Comparison of ENCODE assay signal across 3 cellular contexts in the genomic region with DNA sequence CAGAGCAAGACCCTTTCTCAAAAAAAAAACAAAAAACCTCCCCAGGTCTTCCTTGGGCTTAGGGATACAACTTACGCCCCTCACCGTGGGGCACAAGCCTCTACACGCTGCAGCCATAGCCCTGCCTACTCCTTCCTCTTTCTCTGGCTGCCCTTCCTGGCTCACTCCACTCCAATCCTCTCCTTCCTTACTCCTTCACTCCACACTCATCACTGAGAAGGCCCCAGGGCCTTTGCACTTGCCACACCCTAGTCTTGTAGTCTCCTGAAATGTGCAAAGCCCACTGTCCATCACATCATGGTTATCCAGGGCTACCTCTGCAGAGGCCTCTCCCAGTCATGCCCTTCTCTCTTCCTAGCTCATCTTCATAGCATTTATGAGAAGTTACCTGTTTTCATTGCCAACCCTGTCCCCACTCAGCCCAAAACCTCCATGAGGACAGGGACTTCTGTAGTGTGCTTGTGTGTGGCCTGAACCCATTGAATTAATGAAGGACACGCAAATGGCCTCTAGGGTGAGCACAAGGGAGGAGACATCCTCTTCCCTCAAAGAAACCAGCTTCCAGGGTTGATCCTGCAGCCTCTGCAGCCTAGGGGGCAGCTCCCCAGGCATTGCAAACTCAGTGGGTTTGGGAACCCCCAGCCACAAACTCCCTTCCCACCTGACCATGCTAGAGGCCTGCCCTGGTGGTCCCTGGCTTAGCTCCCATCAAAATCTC.
TF ChIP-seq lines count a peak whose summit lies in the region.

No MANE protein-coding gene starts in this region.

TF ChIP-seq in SK-N-SH treated with all-trans-retinoic acid at 6 μM for 48 hours, 23 proteins besides CTCF, POLR2A, EP300 and RAD21 (continues in another document):
- TF ChIP-seq, protein P1, sequence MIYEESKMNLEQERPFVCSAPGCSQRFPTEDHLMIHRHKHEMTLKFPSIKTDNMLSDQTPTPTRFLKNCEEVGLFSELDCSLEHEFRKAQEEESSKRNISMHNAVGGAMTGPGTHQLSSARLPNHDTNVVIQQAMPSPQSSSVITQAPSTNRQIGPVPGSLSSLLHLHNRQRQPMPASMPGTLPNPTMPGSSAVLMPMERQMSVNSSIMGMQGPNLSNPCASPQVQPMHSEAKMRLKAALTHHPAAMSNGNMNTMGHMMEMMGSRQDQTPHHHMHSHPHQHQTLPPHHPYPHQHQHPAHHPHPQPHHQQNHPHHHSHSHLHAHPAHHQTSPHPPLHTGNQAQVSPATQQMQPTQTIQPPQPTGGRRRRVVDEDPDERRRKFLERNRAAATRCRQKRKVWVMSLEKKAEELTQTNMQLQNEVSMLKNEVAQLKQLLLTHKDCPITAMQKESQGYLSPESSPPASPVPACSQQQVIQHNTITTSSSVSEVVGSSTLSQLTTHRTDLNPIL (CRISPR knock-in tag; IDR thresholded peaks at IDR 0.05; ENCODE audit: low read depth) = no peak
- TF ChIP-seq ZC3H10 (CRISPR knock-in tag; IDR thresholded peaks at IDR 0.05) (no peak), ESRRG (CRISPR knock-in tag; IDR thresholded peaks at IDR 0.05) (no peak), PPARA (CRISPR knock-in tag; IDR thresholded peaks at IDR 0.05; ENCODE audit: borderline replicate concordance) (no peak), TCF4 (CRISPR knock-in tag; IDR thresholded peaks at IDR 0.05; ENCODE audit: borderline replicate concordance) (no peak), ZFP3 (CRISPR knock-in tag; IDR thresholded peaks at IDR 0.05) (no peak), BACH2 (CRISPR knock-in tag; IDR thresholded peaks at IDR 0.05; ENCODE audit: borderline replicate concordance) (no peak), CSDC2 (CRISPR knock-in tag; IDR thresholded peaks at IDR 0.05) (no peak)
- TF ChIP-seq, protein P2, sequence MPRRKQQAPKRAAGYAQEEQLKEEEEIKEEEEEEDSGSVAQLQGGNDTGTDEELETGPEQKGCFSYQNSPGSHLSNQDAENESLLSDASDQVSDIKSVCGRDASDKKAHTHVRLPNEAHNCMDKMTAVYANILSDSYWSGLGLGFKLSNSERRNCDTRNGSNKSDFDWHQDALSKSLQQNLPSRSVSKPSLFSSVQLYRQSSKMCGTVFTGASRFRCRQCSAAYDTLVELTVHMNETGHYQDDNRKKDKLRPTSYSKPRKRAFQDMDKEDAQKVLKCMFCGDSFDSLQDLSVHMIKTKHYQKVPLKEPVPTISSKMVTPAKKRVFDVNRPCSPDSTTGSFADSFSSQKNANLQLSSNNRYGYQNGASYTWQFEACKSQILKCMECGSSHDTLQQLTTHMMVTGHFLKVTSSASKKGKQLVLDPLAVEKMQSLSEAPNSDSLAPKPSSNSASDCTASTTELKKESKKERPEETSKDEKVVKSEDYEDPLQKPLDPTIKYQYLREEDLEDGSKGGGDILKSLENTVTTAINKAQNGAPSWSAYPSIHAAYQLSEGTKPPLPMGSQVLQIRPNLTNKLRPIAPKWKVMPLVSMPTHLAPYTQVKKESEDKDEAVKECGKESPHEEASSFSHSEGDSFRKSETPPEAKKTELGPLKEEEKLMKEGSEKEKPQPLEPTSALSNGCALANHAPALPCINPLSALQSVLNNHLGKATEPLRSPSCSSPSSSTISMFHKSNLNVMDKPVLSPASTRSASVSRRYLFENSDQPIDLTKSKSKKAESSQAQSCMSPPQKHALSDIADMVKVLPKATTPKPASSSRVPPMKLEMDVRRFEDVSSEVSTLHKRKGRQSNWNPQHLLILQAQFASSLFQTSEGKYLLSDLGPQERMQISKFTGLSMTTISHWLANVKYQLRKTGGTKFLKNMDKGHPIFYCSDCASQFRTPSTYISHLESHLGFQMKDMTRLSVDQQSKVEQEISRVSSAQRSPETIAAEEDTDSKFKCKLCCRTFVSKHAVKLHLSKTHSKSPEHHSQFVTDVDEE (CRISPR knock-in tag; IDR thresholded peaks at IDR 0.05) = no peak
- TF ChIP-seq, protein P3, sequence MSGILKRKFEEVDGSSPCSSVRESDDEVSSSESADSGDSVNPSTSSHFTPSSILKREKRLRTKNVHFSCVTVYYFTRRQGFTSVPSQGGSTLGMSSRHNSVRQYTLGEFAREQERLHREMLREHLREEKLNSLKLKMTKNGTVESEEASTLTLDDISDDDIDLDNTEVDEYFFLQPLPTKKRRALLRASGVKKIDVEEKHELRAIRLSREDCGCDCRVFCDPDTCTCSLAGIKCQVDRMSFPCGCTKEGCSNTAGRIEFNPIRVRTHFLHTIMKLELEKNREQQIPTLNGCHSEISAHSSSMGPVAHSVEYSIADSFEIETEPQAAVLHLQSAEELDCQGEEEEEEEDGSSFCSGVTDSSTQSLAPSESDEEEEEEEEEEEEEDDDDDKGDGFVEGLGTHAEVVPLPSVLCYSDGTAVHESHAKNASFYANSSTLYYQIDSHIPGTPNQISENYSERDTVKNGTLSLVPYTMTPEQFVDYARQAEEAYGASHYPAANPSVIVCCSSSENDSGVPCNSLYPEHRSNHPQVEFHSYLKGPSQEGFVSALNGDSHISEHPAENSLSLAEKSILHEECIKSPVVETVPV (CRISPR knock-in tag; IDR thresholded peaks at IDR 0.05) = no peak

TF ChIP-seq in SK-N-SH, 30 proteins besides CTCF, POLR2A, EP300 and RAD21 (continues in another document):
- TF ChIP-seq, protein P4, sequence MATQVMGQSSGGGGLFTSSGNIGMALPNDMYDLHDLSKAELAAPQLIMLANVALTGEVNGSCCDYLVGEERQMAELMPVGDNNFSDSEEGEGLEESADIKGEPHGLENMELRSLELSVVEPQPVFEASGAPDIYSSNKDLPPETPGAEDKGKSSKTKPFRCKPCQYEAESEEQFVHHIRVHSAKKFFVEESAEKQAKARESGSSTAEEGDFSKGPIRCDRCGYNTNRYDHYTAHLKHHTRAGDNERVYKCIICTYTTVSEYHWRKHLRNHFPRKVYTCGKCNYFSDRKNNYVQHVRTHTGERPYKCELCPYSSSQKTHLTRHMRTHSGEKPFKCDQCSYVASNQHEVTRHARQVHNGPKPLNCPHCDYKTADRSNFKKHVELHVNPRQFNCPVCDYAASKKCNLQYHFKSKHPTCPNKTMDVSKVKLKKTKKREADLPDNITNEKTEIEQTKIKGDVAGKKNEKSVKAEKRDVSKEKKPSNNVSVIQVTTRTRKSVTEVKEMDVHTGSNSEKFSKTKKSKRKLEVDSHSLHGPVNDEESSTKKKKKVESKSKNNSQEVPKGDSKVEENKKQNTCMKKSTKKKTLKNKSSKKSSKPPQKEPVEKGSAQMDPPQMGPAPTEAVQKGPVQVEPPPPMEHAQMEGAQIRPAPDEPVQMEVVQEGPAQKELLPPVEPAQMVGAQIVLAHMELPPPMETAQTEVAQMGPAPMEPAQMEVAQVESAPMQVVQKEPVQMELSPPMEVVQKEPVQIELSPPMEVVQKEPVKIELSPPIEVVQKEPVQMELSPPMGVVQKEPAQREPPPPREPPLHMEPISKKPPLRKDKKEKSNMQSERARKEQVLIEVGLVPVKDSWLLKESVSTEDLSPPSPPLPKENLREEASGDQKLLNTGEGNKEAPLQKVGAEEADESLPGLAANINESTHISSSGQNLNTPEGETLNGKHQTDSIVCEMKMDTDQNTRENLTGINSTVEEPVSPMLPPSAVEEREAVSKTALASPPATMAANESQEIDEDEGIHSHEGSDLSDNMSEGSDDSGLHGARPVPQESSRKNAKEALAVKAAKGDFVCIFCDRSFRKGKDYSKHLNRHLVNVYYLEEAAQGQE (IDR thresholded peaks at IDR 0.05; ENCODE audit: low read depth, low read length) = no peak
- TF ChIP-seq SMC3 (IDR thresholded peaks at IDR 0.05; ENCODE audit: low read depth, low read length) = no peak
- no peak for TF ChIP-seq YY1 (IDR thresholded peaks at IDR 0.05; ENCODE audit: low read depth)
- TF ChIP-seq, protein P5, sequence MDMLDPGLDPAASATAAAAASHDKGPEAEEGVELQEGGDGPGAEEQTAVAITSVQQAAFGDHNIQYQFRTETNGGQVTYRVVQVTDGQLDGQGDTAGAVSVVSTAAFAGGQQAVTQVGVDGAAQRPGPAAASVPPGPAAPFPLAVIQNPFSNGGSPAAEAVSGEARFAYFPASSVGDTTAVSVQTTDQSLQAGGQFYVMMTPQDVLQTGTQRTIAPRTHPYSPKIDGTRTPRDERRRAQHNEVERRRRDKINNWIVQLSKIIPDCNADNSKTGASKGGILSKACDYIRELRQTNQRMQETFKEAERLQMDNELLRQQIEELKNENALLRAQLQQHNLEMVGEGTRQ (IDR thresholded peaks at IDR 0.05; ENCODE audit: borderline replicate concordance, low read depth, low read length) = no peak
- TF ChIP-seq GATA2 (CRISPR knock-in tag; IDR thresholded peaks at IDR 0.05) = no peak
- no peak for TF ChIP-seq GABPA (IDR thresholded peaks at IDR 0.05; ENCODE audit: low read depth)
- TF ChIP-seq CHD2 (IDR thresholded peaks at IDR 0.05; ENCODE audit: low read length, partially characterized antibody) = no peak
- TF ChIP-seq RXRA (IDR thresholded peaks at IDR 0.05; ENCODE audit: borderline replicate concordance, low read depth) = no peak
- no peak for TF ChIP-seq EZH2phosphoT487 (IDR thresholded peaks at IDR 0.05; ENCODE audit: borderline replicate concordance, low read depth)
- TF ChIP-seq, protein P6, sequence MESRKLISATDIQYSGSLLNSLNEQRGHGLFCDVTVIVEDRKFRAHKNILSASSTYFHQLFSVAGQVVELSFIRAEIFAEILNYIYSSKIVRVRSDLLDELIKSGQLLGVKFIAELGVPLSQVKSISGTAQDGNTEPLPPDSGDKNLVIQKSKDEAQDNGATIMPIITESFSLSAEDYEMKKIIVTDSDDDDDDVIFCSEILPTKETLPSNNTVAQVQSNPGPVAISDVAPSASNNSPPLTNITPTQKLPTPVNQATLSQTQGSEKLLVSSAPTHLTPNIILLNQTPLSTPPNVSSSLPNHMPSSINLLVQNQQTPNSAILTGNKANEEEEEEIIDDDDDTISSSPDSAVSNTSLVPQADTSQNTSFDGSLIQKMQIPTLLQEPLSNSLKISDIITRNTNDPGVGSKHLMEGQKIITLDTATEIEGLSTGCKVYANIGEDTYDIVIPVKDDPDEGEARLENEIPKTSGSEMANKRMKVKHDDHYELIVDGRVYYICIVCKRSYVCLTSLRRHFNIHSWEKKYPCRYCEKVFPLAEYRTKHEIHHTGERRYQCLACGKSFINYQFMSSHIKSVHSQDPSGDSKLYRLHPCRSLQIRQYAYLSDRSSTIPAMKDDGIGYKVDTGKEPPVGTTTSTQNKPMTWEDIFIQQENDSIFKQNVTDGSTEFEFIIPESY (IDR thresholded peaks at IDR 0.05; ENCODE audit: borderline replicate concordance, low read depth) = no peak

TF ChIP-seq in GM12878, 131 proteins besides CTCF, POLR2A, EP300 and RAD21:
- TF ChIP-seq ZSCAN29 (IDR thresholded peaks at IDR 0.05) = no peak
- no peak for TF ChIP-seq RAD51 (IDR thresholded peaks at IDR 0.05)
